8 cellular contexts compared by ENCODE assay signal in the genomic region with DNA sequence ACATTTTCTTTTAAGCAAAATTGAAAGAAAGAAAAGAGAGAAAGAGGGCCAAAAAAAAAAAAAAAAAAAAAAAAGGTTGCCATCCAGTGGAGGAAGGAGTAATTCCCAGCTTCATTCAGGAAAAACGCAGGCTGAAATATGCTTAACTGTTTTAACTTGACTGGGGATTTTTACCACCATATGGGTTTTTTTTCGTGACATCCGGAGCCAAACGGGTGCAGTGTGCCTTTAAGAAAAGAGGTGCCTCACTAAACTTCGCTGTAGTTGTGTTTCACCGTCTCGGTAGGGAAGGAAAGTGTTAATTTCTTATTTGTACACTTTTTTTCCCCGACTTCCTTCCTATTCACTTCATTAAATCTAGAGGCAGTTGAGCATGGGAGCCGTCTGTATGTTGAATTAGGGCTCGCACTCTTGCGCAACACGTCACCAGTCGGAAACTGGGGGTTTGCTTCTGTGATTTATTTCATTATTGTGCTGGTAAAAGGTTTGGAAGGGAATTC.
DNase-seq lines count a peak whose midpoint lies in the region; ATAC-seq and TF ChIP-seq lines count a peak whose summit lies in the region.

No MANE protein-coding gene starts in this region.

- H3K23ac ChIP-seq in mesendoderm (ENCODE audit: low read length): no peak overlapping the region

- H3K27me3 ChIP-seq in endocrine pancreas (ENCODE audit: control insufficient read depth, insufficient read depth, low read length): no peaks in the 10 kb centered on the region
- H3K27me3 ChIP-seq in mesendoderm (ENCODE audit: insufficient read depth, low read length, poor library complexity): no peaks in the 10 kb centered on the region

- H3K9ac ChIP-seq in endocrine pancreas (ENCODE audit: control insufficient read depth, insufficient read depth, low read length): peak overlapping the region; percentile 74
- peak overlapping the region; percentile 53 for H3K9ac ChIP-seq in mesendoderm (ENCODE audit: low read length)

- no peak overlapping the region for H3K27ac ChIP-seq in mesendoderm (ENCODE audit: low read depth, low read length)

- peak overlapping the region; percentile 100 for H4K8ac ChIP-seq in mesendoderm (ENCODE audit: low read depth, low read length)

- peak overlapping the region; percentile 36 for H3K4me3 ChIP-seq in GM12875 (ENCODE audit: low read depth, low read length)
- H3K4me3 ChIP-seq in WI38 (ENCODE audit: low read depth, low read length): peak overlapping the region; percentile 58
- H3K4me3 ChIP-seq in endocrine pancreas (ENCODE audit: control insufficient read depth, insufficient read depth, low read length): peak overlapping the region; percentile 95
- no peak overlapping the region for H3K4me3 ChIP-seq in mesendoderm (ENCODE audit: low read length)

- peak overlapping the region; percentile 1 for H3K4me2 ChIP-seq in mesendoderm (ENCODE audit: low read length)

- peak; percentile 57 for ATAC-seq in HG02610 (IDR thresholded peaks at IDR 0.05; ENCODE audit: unreplicated experiment)

- peak overlapping the region; percentile 84 for H3K56ac ChIP-seq in mesendoderm (ENCODE audit: low read length)

- H3K36me3 ChIP-seq in endocrine pancreas (ENCODE audit: control insufficient read depth, insufficient read depth, low read length) (peaks cover under 1% of the 10 kb centered on the region), mesendoderm (ENCODE audit: control insufficient read depth, insufficient read depth, low read length) (no peaks in the 10 kb centered on the region)

- peak overlapping the region; percentile 90 for H2BK120ac ChIP-seq in mesendoderm (ENCODE audit: low read depth, low read length)

- H3K79me2 ChIP-seq in mesendoderm (ENCODE audit: control insufficient read depth, insufficient read depth, low read length): no peaks in the 10 kb centered on the region

- H3K4ac ChIP-seq in mesendoderm (ENCODE audit: low read depth, low read length): peak overlapping the region; percentile 17

- no peak for TF ChIP-seq CTCF in GM12875 (IDR thresholded peaks at IDR 0.05; ENCODE audit: borderline replicate concordance, insufficient read depth, low read depth, low read length)
- TF ChIP-seq CTCF in WI38 (IDR thresholded peaks at IDR 0.05; ENCODE audit: low read depth, low read length): no peak

- peak overlapping the region; percentile 98 for H2BK15ac ChIP-seq in mesendoderm (replicated peaks; ENCODE audit: low read depth)

- WGBS in mesendoderm (ENCODE audit: extremely low coverage, insufficient coverage, low lambda C conversion rate): no CpG with 5 or more reads among the region's 13 CpGs

- H4K5ac ChIP-seq in mesendoderm (ENCODE audit: low read length): peak overlapping the region; percentile 40

- H2BK5ac ChIP-seq in mesendoderm (ENCODE audit: low read length): no peak overlapping the region

- peak overlapping the region; percentile 85 for H3K18ac ChIP-seq in mesendoderm (ENCODE audit: low read length)

- no peaks in the 10 kb centered on the region for H3K79me1 ChIP-seq in mesendoderm (ENCODE audit: low read length)

- H3K4me1 ChIP-seq in endocrine pancreas (ENCODE audit: control insufficient read depth, insufficient read depth, low read length): peaks cover 21% of the 10 kb centered on the region
- peaks cover 9% of the 10 kb centered on the region for H3K4me1 ChIP-seq in mesendoderm (ENCODE audit: control insufficient read depth, low read depth, low read length)

- DNase-seq in NCI-H1105 (lab: John Stamatoyannopoulos, UW): peak; percentile 8
- peak; percentile 57 for DNase-seq in mesendoderm
- peak; percentile 22 for DNase-seq in stimulated activated naive CD4-positive, alpha-beta T cell treated with Interleukin-2 at 50 U/mL for 16 hours (lab: John Stamatoyannopoulos, UW)
- no peak for DNase-seq in GOT3 (lab: John Stamatoyannopoulos, UW)

- H2AK5ac ChIP-seq in mesendoderm (ENCODE audit: low read length): no peak overlapping the region

- no peaks in the 10 kb centered on the region for H3K9me3 ChIP-seq in endocrine pancreas (ENCODE audit: control insufficient read depth, low read length)
